In genomic region chr9:113479150-113479761, GRCh38 we compare ENCODE assay signal across 1 cellular context.
TF ChIP-seq lines count a peak whose summit lies in the region.

No MANE protein-coding gene starts in this region.

TF ChIP-seq in IMR-90, 13 proteins besides CTCF, POLR2A, EP300 and RAD21 (continued from another document):
- TF ChIP-seq USF2 (IDR thresholded peaks at IDR 0.05; ENCODE audit: low read depth, low read length) (no peak), SMC3 (IDR thresholded peaks at IDR 0.05; ENCODE audit: low read depth, low read length) (no peak), MAZ (IDR thresholded peaks at IDR 0.05; ENCODE audit: borderline replicate concordance, low read depth, low read length) (no peak), MXI1 (IDR thresholded peaks at IDR 0.05; ENCODE audit: borderline replicate concordance, low read depth, low read length) (no peak), FOS (IDR thresholded peaks at IDR 0.05; ENCODE audit: low read depth, low read length) (no peak), CHD1 (IDR thresholded peaks at IDR 0.05; ENCODE audit: low read depth, low read length) (no peak), ELK1 (IDR thresholded peaks at IDR 0.05; ENCODE audit: borderline replicate concordance, low read depth, low read length) (no peak), RFX5 (IDR thresholded peaks at IDR 0.05; ENCODE audit: low read depth, low read length) (no peak), MAFK (IDR thresholded peaks at IDR 0.05; ENCODE audit: low read depth, low read length) (no peak)
